ENCODE assay signal across 10 cellular contexts in the genomic region with DNA sequence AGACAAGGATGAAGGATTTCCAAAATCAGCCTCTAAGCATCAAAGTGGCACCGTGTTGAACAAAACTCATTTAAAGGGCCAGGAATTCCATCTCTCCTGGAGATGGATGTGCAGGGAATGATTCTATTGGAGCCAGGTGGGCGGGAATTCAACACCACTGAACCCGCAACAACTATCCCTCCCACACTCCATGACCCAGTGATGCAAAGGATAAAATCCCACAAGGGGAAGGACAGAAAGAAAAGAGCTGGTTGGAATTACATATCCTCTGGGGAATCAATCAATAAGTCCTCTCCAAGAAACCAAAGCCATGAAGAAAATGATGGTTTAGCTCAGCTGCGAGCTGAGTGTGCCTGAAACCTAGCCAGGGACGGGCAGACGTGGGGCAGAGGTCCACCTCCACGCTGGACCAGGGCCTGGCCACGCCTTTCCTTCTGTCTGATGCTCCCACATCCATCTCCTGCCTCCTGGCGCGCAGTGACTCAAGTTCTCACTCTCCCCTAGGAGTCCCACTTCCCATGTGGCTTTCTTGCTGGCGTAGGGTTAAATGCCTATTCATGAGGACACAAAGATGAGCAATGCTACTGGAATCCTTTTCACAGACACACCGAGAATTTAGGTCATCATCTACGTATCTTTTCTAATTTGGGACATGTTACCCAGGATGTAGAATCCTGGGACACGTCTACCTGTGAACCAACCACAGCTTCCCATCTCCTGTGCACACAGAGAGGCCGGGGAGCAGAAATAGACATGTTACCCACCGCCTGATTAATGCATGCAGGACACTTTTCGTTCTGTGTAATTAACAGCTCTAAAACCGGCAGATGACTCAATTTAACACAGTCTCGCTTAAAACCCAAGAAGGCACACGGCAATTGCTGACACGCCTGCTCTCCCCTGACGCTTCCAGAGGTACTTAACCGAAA. TPM values are rescaled to one million over a fixed set of nuclear protein-coding genes. Genes with fewer than 3 reads are reported as not detected.
DNase-seq lines count a peak whose midpoint lies in the region; ATAC-seq, FAIRE-seq and TF ChIP-seq lines count a peak whose summit lies in the region.
"Had no signal": no experiment of that assay in that cellular context is flagged by ENCODE, and none has a peak within 500 bp of the region (broad histone marks: within the 10 kb centered on the region; RNA-seq: fewer than 3 reads in every experiment).

No MANE protein-coding gene starts in this region.

- CTCF ChIA-PET in SK-N-SH (lab: Yijun Ruan, JAX): interaction anchor here (1.0 to 1.5 kb wide), 4 partner anchors 21 to 209 kb away, joined by 3 to 4 read pairs (median 4); no protein-coding TSS in a partner anchor
- CTCF ChIA-PET in naive thymus-derived CD4-positive, alpha-beta T cell (lab: Charles Lee): no interaction called here

- H3K36me3 Mint-ChIP-seq in naive thymus-derived CD4-positive, alpha-beta T cell: peaks cover 0 to 30% (median 18%) of the 10 kb centered on the region in 5 donors

- in situ Hi-C loops in gastrocnemius medialis (cut with MboI; ENCODE audit: low sequenced_read_pairs in 4 of 4): no loop called here

- H3K4me1 Mint-ChIP-seq in naive thymus-derived CD4-positive, alpha-beta T cell: peaks cover 0 to 8% (median 0%) of the 10 kb centered on the region in 7 donors
- H3K4me1 Mint-ChIP-seq: activated naive CD8-positive, alpha-beta T cell treated with anti-CD3 and anti-CD28 coated beads, Interleukin-2, amount 50 U/mL, for 24 hours had no signal

- H3K9me2 ChIP-seq in SK-N-SH: no peaks in the 10 kb centered on the region

- FAIRE-seq in H54 (lab: Jason Lieb, UNC): peak; percentile 79

- no peak for TF ChIP-seq CTCF in SK-N-SH (IDR thresholded peaks at IDR 0.05)
- no peak for TF ChIP-seq CTCF in fibroblast of the aortic adventitia (IDR thresholded peaks at IDR 0.05; ENCODE audit: insufficient read depth, low read length)
- no peak for TF ChIP-seq CTCF in gastrocnemius medialis (IDR thresholded peaks at IDR 0.05 in 4 of 5, conservative IDR thresholded peaks at IDR 0.05 in 1 of 5)

- H3K27me3 ChIP-seq in SK-N-SH (ENCODE audit: insufficient read depth) (no peaks in the 10 kb centered on the region), gastrocnemius medialis (no peaks in the 10 kb centered on the region)
- H3K27me3 ChIP-seq in naive thymus-derived CD4-positive, alpha-beta T cell (ENCODE audit: control insufficient read depth in 2 of 2, insufficient read depth in 2 of 2, low read length in 2 of 2): no peaks in the 10 kb centered on the region

- TF ChIP-seq EP300 in SK-N-SH (IDR thresholded peaks at IDR 0.05; ENCODE audit: borderline replicate concordance in 1 of 2, low read depth in 1 of 2, low read length in 1 of 2): no peak

- H3F3A ChIP-seq in SK-N-SH (replicated peaks; ENCODE audit: insufficient read depth): peaks cover 10% of the 10 kb centered on the region

- peak overlapping the region; percentile 52; the same call in 1 of the 2 replicates for H3K9ac ChIP-seq in SK-N-SH

- H3K27ac ChIP-seq in SK-N-SH (ENCODE audit: low read depth in 2 of 2, low read length in 1 of 2) (peak overlapping the region; percentile 17 to 83; a peak in 3 of 4 replicates), gastrocnemius medialis (peak overlapping the region in 1 of 4 donors; percentile 3)
- no peak overlapping the region for H3K27ac ChIP-seq in naive thymus-derived CD4-positive, alpha-beta T cell (ENCODE audit: low read depth, low read length)
- H3K27ac ChIP-seq: prostate gland had no signal

- no peaks in the 10 kb centered on the region for H3K27me3 Mint-ChIP-seq in naive thymus-derived CD4-positive, alpha-beta T cell
- H3K27me3 Mint-ChIP-seq: activated naive CD8-positive, alpha-beta T cell treated with anti-CD3 and anti-CD28 coated beads, Interleukin-2, amount 50 U/mL, for 24 hours had no signal

- POLR2A ChIA-PET in SK-N-SH (lab: Yijun Ruan, JAX): no interaction called here
- POLR2A ChIA-PET in naive thymus-derived CD4-positive, alpha-beta T cell (lab: Charles Lee): no interaction called here

- no peaks in the 10 kb centered on the region for H3K9me3 ChIP-seq in SK-N-SH
- H3K9me3 ChIP-seq in gastrocnemius medialis: no peaks in the 10 kb centered on the region
- no peaks in the 10 kb centered on the region for H3K9me3 ChIP-seq in naive thymus-derived CD4-positive, alpha-beta T cell (ENCODE audit: control insufficient read depth in 2 of 3, low read length in 3 of 3)
- H3K9me3 ChIP-seq: prostate gland had no signal

- no peak overlapping the region for H2AFZ ChIP-seq in SK-N-SH (ENCODE audit: low read depth)

- H3K36me3 ChIP-seq in SK-N-SH (replicated peaks in 1 of 2; ENCODE audit: control insufficient read depth in 1 of 2, insufficient read depth in 2 of 2, low read length in 1 of 2) (peaks cover 4 to 9% of the 10 kb centered on the region in 2 experiments), gastrocnemius medialis (peaks cover 0 to 6% of the 10 kb centered on the region in 2 donors)
- peaks cover 0 to 23% (median 0%) of the 10 kb centered on the region in 3 experiments for H3K36me3 ChIP-seq in naive thymus-derived CD4-positive, alpha-beta T cell (ENCODE audit: control insufficient read depth in 2 of 3, insufficient read depth in 3 of 3, low read length in 3 of 3)
- H3K36me3 ChIP-seq: prostate gland had no signal

- no peaks in the 10 kb centered on the region for H3K79me2 ChIP-seq in SK-N-SH (ENCODE audit: insufficient read depth)

- no peak for TF ChIP-seq POLR2A in H54 (IDR thresholded peaks at IDR 0.05; ENCODE audit: low read depth, low read length)
- TF ChIP-seq POLR2A in gastrocnemius medialis (IDR thresholded peaks at IDR 0.05): no peak

- ATAC-seq in gastrocnemius medialis (peak; percentile 41 to 89), HG02610 (IDR thresholded peaks at IDR 0.05; ENCODE audit: unreplicated experiment) (no peak), GM18858 (IDR thresholded peaks at IDR 0.05; ENCODE audit: unreplicated experiment) (no peak)
- no peak for ATAC-seq in naive thymus-derived CD4-positive, alpha-beta T cell
- ATAC-seq: activated naive CD8-positive, alpha-beta T cell treated with anti-CD3 and anti-CD28 coated beads, Interleukin-2, amount 50 U/mL, for 24 hours had no signal

- H3K4me2 ChIP-seq in SK-N-SH: peak overlapping the region; percentile 38

- intact Hi-C loops in gastrocnemius medialis (cut with DNase I; ENCODE audit: low total_unique reads): no loop called here
- intact Hi-C loops in naive thymus-derived CD4-positive, alpha-beta T cell (cut with micrococcal nuclease): no loop called here

- no peaks in the 10 kb centered on the region for H4K20me1 ChIP-seq in SK-N-SH (ENCODE audit: insufficient read depth)

- TF ChIP-seq RAD21 in SK-N-SH (IDR thresholded peaks at IDR 0.05; ENCODE audit: low read length): no peak

- H3K4me3 Mint-ChIP-seq in naive thymus-derived CD4-positive, alpha-beta T cell: no peak overlapping the region
- H3K4me3 Mint-ChIP-seq: activated naive CD8-positive, alpha-beta T cell treated with anti-CD3 and anti-CD28 coated beads, Interleukin-2, amount 50 U/mL, for 24 hours had no signal

- no peaks in the 10 kb centered on the region for H3K9me3 Mint-ChIP-seq in naive thymus-derived CD4-positive, alpha-beta T cell
- H3K9me3 Mint-ChIP-seq: activated naive CD8-positive, alpha-beta T cell treated with anti-CD3 and anti-CD28 coated beads, Interleukin-2, amount 50 U/mL, for 24 hours had no signal

- H3K4me3 ChIP-seq in SK-N-SH (ENCODE audit: low read depth in 2 of 2, low read length in 1 of 2): no peak overlapping the region; a peak in 1 of 4 replicates
- no peak overlapping the region for H3K4me3 ChIP-seq in fibroblast of the aortic adventitia (ENCODE audit: low read depth, low read length)
- H3K4me3 ChIP-seq in gastrocnemius medialis: no peak overlapping the region
- H3K4me3 ChIP-seq in naive thymus-derived CD4-positive, alpha-beta T cell (ENCODE audit: low read length): no peak overlapping the region
- H3K4me3 ChIP-seq: prostate gland had no signal

- 60% methylated on average over 23 of the region's 23 CpGs for WGBS in SK-N-SH (ENCODE audit: low lambda C conversion rate)

- peaks cover 16 to 28% of the 10 kb centered on the region in 2 experiments; a peak in 3 of 4 replicates for H3K4me1 ChIP-seq in SK-N-SH (ENCODE audit: control insufficient read depth in 1 of 2, insufficient read depth in 2 of 2, low read depth in 1 of 2, low read length in 1 of 2)
- no peaks in the 10 kb centered on the region for H3K4me1 ChIP-seq in gastrocnemius medialis
- H3K4me1 ChIP-seq in naive thymus-derived CD4-positive, alpha-beta T cell (ENCODE audit: control insufficient read depth in 2 of 2, insufficient read depth in 2 of 2, low read length in 2 of 2): no peaks in the 10 kb centered on the region
- H3K4me1 ChIP-seq: prostate gland had no signal

- DNase-seq in H54 (ENCODE audit: insufficient read length, low spot score) (peak; percentile 99), SK-N-SH (no peak), fibroblast of the aortic adventitia (ENCODE audit: low read depth) (peak; percentile 81), gastrocnemius medialis (no peak)
- DNase-seq in naive thymus-derived CD4-positive, alpha-beta T cell: no peak
- DNase-seq: activated naive CD8-positive, alpha-beta T cell treated with anti-CD3 and anti-CD28 coated beads, Interleukin-2, amount 50 U/mL, for 24 hours; NCI-H510A had no signal

- no peak overlapping the region for H3K27ac Mint-ChIP-seq in naive thymus-derived CD4-positive, alpha-beta T cell
- H3K27ac Mint-ChIP-seq: activated naive CD8-positive, alpha-beta T cell treated with anti-CD3 and anti-CD28 coated beads, Interleukin-2, amount 50 U/mL, for 24 hours had no signal

TF ChIP-seq in SK-N-SH, 30 proteins besides CTCF, POLR2A, EP300 and RAD21 (continues in another document):
- TF ChIP-seq FOSL2 (IDR thresholded peaks at IDR 0.05; ENCODE audit: borderline replicate concordance, low read depth): peak; percentile 47; the same call in 1 of the 2 replicates
- TF ChIP-seq, protein P1, sequence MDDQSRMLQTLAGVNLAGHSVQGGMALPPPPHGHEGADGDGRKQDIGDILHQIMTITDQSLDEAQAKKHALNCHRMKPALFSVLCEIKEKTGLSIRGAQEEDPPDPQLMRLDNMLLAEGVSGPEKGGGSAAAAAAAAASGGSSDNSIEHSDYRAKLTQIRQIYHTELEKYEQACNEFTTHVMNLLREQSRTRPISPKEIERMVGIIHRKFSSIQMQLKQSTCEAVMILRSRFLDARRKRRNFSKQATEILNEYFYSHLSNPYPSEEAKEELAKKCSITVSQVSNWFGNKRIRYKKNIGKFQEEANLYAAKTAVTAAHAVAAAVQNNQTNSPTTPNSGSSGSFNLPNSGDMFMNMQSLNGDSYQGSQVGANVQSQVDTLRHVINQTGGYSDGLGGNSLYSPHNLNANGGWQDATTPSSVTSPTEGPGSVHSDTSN (IDR thresholded peaks at IDR 0.05): peak; percentile 45

RNA-seq across cellular contexts. Expression of a gene that starts 48.6 kb away (rescaled TPM):
- polyA plus RNA-seq in SK-N-SH (2012; rRNA removed): 88.9 and 92.4 TPM in 2 replicates
- polyA plus RNA-seq in SK-N-SH (2012; cell fraction: cytosol; rRNA removed): 61.5 and 77.6 TPM in 2 replicates
- polyA plus RNA-seq in SK-N-SH (2012; cell fraction: nucleus; rRNA removed): 66.1 and 68.5 TPM in 2 replicates
- total RNA-seq in fibroblast of the aortic adventitia (ENCODE audit: low replicate concordance) (65.0 and 260 TPM in 2 replicates), gastrocnemius medialis (10 to 100 TPM; 33.9 to 57.0 (median 45.0) TPM)
- total RNA-seq in naive thymus-derived CD4-positive, alpha-beta T cell: 10 to 100 TPM; 21.9 to 35.6 (median 24.5) TPM
- polyA plus RNA-seq in naive thymus-derived CD4-positive, alpha-beta T cell: 100 to 1,000 TPM in 1 of 2 donors, 10 to 100 TPM in 1; 92.3 to 126 TPM

Comparison
In these comparisons a context has a peak if more than half of its experiments do, and no peak if none do; other contexts are left out.
1. DNase-seq: peak in H54 (single experiment) and fibroblast of the aortic adventitia (single experiment); none in SK-N-SH (single experiment), gastrocnemius medialis (0 of 2) and naive thymus-derived CD4-positive, alpha-beta T cell (0 of 9).
2. ATAC-seq: peak in gastrocnemius medialis (2 of 2); none in HG02610 (single experiment), naive thymus-derived CD4-positive, alpha-beta T cell (single experiment) and GM18858 (single experiment).